In the genomic region with DNA sequence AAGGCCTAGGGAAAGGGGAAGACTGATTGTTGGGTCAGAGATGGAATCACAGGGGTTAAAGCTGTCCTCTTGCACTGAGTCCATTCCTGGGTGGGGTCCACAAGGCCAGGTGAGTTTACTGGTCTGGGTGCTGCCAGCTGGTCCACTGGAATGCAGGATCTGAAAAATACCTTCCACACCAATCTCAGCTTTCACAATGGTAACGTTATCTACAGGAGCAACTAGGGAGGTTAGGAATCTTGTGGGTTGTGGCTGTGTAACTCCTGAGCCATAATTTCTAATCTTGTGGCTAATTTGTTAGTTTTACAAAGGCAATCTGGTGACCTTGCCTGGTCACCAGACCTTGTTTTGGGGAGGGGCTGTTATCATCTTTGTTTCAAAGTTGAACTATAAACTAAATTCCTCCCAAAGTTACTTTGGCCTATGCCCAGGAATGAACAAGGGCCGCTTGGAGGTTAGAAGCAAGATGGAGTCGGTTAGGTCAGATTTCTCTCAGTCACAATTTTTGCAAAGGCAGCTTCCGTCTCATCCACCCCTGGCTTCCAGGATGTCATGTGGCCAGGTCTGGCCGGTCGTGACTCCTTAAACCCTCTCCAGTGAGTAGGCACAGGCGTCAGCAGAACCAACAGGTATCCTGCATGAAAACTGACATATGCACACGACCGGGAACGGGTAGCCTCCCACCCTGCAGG, we compare ENCODE assay signal across 24 cellular contexts.
"Had no signal": no experiment of that assay in that cellular context is flagged by ENCODE, and none has a peak within 500 bp of the region (broad histone marks: within the 10 kb centered on the region; RNA-seq: fewer than 3 reads in every experiment).

No MANE protein-coding gene starts in this region.

- H3K4me1 ChIP-seq: foreskin keratinocyte had no signal

- H3K36me3 Mint-ChIP-seq: activated naive CD8-positive, alpha-beta T cell treated with anti-CD3 and anti-CD28 coated beads, Interleukin-2, amount 10 ng/mL, durations not matched to agents 7 days and 5 days; immature natural killer cell; mesothelial cell of epicardium; naive thymus-derived CD8-positive, alpha-beta T cell; neural progenitor cell; stimulated activated effector memory CD8-positive, alpha-beta T cell treated with anti-CD3 and anti-CD28 coated beads, Interleukin-12 subunit alpha, Interleukin-12 subunit beta, amount 100 ng/mL, for 72 hours had no signal

- H3K36me3 ChIP-seq: brain microvascular endothelial cell, left ventricle myocardium inferior, neural progenitor cell, tibial nerve, vagina had no signal

- H3K27ac ChIP-seq: brain microvascular endothelial cell, foreskin keratinocyte, left ventricle myocardium inferior, neural progenitor cell, tibial nerve, vagina, VCaP had no signal

- H3K4me1 Mint-ChIP-seq: activated CD4-positive, alpha-beta memory T cell treated with anti-CD3 and anti-CD28 coated beads, Interleukin-2, amount 10 ng/mL, durations not matched to agents 7 days and 5 days; activated CD4-positive, alpha-beta T cell treated with anti-CD3 and anti-CD28 coated beads, Interleukin-2, amount 10 ng/mL, durations not matched to agents 24 days and 14 days; activated naive CD8-positive, alpha-beta T cell treated with anti-CD3 and anti-CD28 coated beads, Interleukin-2, amount 10 ng/mL, durations not matched to agents 7 days and 5 days; immature natural killer cell; stimulated activated effector memory CD8-positive, alpha-beta T cell treated with anti-CD3 and anti-CD28 coated beads, Interleukin-12 subunit alpha, Interleukin-12 subunit beta, amount 100 ng/mL, for 72 hours; stimulated activated naive CD8-positive, alpha-beta T cell treated with anti-CD3 and anti-CD28 coated beads, Interleukin-15, amount 100 ng/mL, for 72 hours had no signal

- H3K27ac Mint-ChIP-seq: activated CD4-positive, alpha-beta memory T cell treated with anti-CD3 and anti-CD28 coated beads, Interleukin-2, amount 10 ng/mL, durations not matched to agents 7 days and 5 days; activated CD4-positive, alpha-beta T cell treated with anti-CD3 and anti-CD28 coated beads, Interleukin-2, amount 10 ng/mL, durations not matched to agents 24 days and 14 days; activated naive CD4-positive, alpha-beta T cell treated with anti-CD3 and anti-CD28 coated beads for 36 hours; activated naive CD8-positive, alpha-beta T cell treated with anti-CD3 and anti-CD28 coated beads, Interleukin-2, amount 10 ng/mL, durations not matched to agents 7 days and 5 days; activated T-cell treated with anti-CD3 and anti-CD28 coated beads, Interleukin-2, amount 50 U/mL, for 72 hours; dendritic cell treated with granulocyte-macrophage colony-stimulating factor and Interleukin-4, amounts not matched to agents 40 ng/mL and 50 ng/mL, for 4 days; immature natural killer cell; mesothelial cell of epicardium; naive thymus-derived CD8-positive, alpha-beta T cell; neural progenitor cell; stimulated activated effector memory CD8-positive, alpha-beta T cell treated with anti-CD3 and anti-CD28 coated beads, Interleukin-12 subunit alpha, Interleukin-12 subunit beta, amount 100 ng/mL, for 72 hours; stimulated activated naive CD8-positive, alpha-beta T cell treated with anti-CD3 and anti-CD28 coated beads, Interleukin-15, amount 100 ng/mL, for 72 hours; T-helper 2 cell treated with Interferon-gamma antibody and Interleukin-4, amounts not matched to agents 5 μg/mL and 100 μg/mL, for 36 hours had no signal

- H3K4me3 ChIP-seq: left ventricle myocardium inferior, neural progenitor cell, tibial nerve, vagina had no signal

- ATAC-seq: activated CD4-positive, CD25-positive, alpha-beta regulatory T cell treated with anti-CD3 and anti-CD28 coated beads, Interleukin-2, amount 50 U/mL, for 24 hours; activated T-cell treated with anti-CD3 and anti-CD28 coated beads, Interleukin-2, amount 50 U/mL, for 72 hours; foreskin keratinocyte; naive thymus-derived CD8-positive, alpha-beta T cell; stimulated activated effector memory CD8-positive, alpha-beta T cell treated with anti-CD3 and anti-CD28 coated beads, Interleukin-12 subunit alpha, Interleukin-12 subunit beta, amount 100 ng/mL, for 72 hours; stimulated activated naive CD8-positive, alpha-beta T cell treated with anti-CD3 and anti-CD28 coated beads, Interleukin-15, amount 100 ng/mL, for 72 hours had no signal

- H3K9me3 Mint-ChIP-seq: activated CD4-positive, alpha-beta memory T cell treated with anti-CD3 and anti-CD28 coated beads, Interleukin-2, amount 10 ng/mL, durations not matched to agents 7 days and 5 days; activated CD4-positive, alpha-beta T cell treated with anti-CD3 and anti-CD28 coated beads, Interleukin-2, amount 10 ng/mL, durations not matched to agents 24 days and 14 days; activated naive CD4-positive, alpha-beta T cell treated with anti-CD3 and anti-CD28 coated beads for 36 hours; activated naive CD8-positive, alpha-beta T cell treated with anti-CD3 and anti-CD28 coated beads, Interleukin-2, amount 10 ng/mL, durations not matched to agents 7 days and 5 days; activated T-cell treated with anti-CD3 and anti-CD28 coated beads, Interleukin-2, amount 50 U/mL, for 72 hours; dendritic cell treated with granulocyte-macrophage colony-stimulating factor and Interleukin-4, amounts not matched to agents 40 ng/mL and 50 ng/mL, for 4 days; immature natural killer cell; mesothelial cell of epicardium; naive thymus-derived CD8-positive, alpha-beta T cell; neural progenitor cell; stimulated activated effector memory CD8-positive, alpha-beta T cell treated with anti-CD3 and anti-CD28 coated beads, Interleukin-12 subunit alpha, Interleukin-12 subunit beta, amount 100 ng/mL, for 72 hours; stimulated activated naive CD8-positive, alpha-beta T cell treated with anti-CD3 and anti-CD28 coated beads, Interleukin-15, amount 100 ng/mL, for 72 hours; T-helper 2 cell treated with Interferon-gamma antibody and Interleukin-4, amounts not matched to agents 5 μg/mL and 100 μg/mL, for 36 hours had no signal

- H3K9me3 ChIP-seq: left ventricle myocardium inferior, tibial nerve, vagina had no signal

- H3K27me3 Mint-ChIP-seq: dendritic cell treated with granulocyte-macrophage colony-stimulating factor and Interleukin-4, amounts not matched to agents 40 ng/mL and 50 ng/mL, for 4 days; stimulated activated naive CD8-positive, alpha-beta T cell treated with anti-CD3 and anti-CD28 coated beads, Interleukin-15, amount 100 ng/mL, for 72 hours had no signal

- H3K4me2 ChIP-seq: neural progenitor cell had no signal

- H3K27me3 ChIP-seq: brain microvascular endothelial cell, foreskin keratinocyte, neural progenitor cell, tibial nerve, vagina had no signal

- H3K4me3 Mint-ChIP-seq: activated CD4-positive, alpha-beta memory T cell treated with anti-CD3 and anti-CD28 coated beads, Interleukin-2, amount 10 ng/mL, durations not matched to agents 7 days and 5 days; activated CD4-positive, alpha-beta T cell treated with anti-CD3 and anti-CD28 coated beads, Interleukin-2, amount 10 ng/mL, durations not matched to agents 24 days and 14 days; activated naive CD4-positive, alpha-beta T cell treated with anti-CD3 and anti-CD28 coated beads for 36 hours; activated naive CD8-positive, alpha-beta T cell treated with anti-CD3 and anti-CD28 coated beads, Interleukin-2, amount 10 ng/mL, durations not matched to agents 7 days and 5 days; activated T-cell treated with anti-CD3 and anti-CD28 coated beads, Interleukin-2, amount 50 U/mL, for 72 hours; dendritic cell treated with granulocyte-macrophage colony-stimulating factor and Interleukin-4, amounts not matched to agents 40 ng/mL and 50 ng/mL, for 4 days; immature natural killer cell; mesothelial cell of epicardium; naive thymus-derived CD8-positive, alpha-beta T cell; neural progenitor cell; stimulated activated effector memory CD8-positive, alpha-beta T cell treated with anti-CD3 and anti-CD28 coated beads, Interleukin-12 subunit alpha, Interleukin-12 subunit beta, amount 100 ng/mL, for 72 hours; stimulated activated naive CD8-positive, alpha-beta T cell treated with anti-CD3 and anti-CD28 coated beads, Interleukin-15, amount 100 ng/mL, for 72 hours; T-helper 2 cell treated with Interferon-gamma antibody and Interleukin-4, amounts not matched to agents 5 μg/mL and 100 μg/mL, for 36 hours had no signal

- H2AFZ ChIP-seq: neural progenitor cell had no signal

- H3K9ac ChIP-seq: neural progenitor cell had no signal

- DNase-seq: activated CD4-positive, alpha-beta memory T cell treated with anti-CD3 and anti-CD28 coated beads, Interleukin-2, amount 10 ng/mL, durations not matched to agents 7 days and 5 days; activated CD4-positive, alpha-beta T cell treated with anti-CD3 and anti-CD28 coated beads, Interleukin-2, amount 10 ng/mL, durations not matched to agents 24 days and 14 days; activated effector memory CD4-positive, alpha-beta T cell treated with Interleukin-2 at 50 U/mL for 16 hours; activated naive CD4-positive, alpha-beta T cell treated with anti-CD3 and anti-CD28 coated beads for 36 hours; activated naive CD8-positive, alpha-beta T cell treated with anti-CD3 and anti-CD28 coated beads, Interleukin-2, amount 10 ng/mL, durations not matched to agents 7 days and 5 days; activated T-cell treated with anti-CD3 and anti-CD28 coated beads, Interleukin-2, amount 50 U/mL, for 72 hours; brain microvascular endothelial cell; caudate nucleus; effector CD4-positive, alpha-beta T cell; foreskin keratinocyte; immature natural killer cell; left ventricle myocardium inferior; naive thymus-derived CD8-positive, alpha-beta T cell; stimulated activated CD4-positive, alpha-beta T cell treated with anti-CD3 and anti-CD28 coated beads, Interleukin-1b, Interleukin-23, amount 100 ng/mL, for 48 hours; stimulated activated naive CD8-positive, alpha-beta T cell treated with anti-CD3 and anti-CD28 coated beads, Interleukin-15, amount 100 ng/mL, for 72 hours had no signal
